In the genomic region with DNA sequence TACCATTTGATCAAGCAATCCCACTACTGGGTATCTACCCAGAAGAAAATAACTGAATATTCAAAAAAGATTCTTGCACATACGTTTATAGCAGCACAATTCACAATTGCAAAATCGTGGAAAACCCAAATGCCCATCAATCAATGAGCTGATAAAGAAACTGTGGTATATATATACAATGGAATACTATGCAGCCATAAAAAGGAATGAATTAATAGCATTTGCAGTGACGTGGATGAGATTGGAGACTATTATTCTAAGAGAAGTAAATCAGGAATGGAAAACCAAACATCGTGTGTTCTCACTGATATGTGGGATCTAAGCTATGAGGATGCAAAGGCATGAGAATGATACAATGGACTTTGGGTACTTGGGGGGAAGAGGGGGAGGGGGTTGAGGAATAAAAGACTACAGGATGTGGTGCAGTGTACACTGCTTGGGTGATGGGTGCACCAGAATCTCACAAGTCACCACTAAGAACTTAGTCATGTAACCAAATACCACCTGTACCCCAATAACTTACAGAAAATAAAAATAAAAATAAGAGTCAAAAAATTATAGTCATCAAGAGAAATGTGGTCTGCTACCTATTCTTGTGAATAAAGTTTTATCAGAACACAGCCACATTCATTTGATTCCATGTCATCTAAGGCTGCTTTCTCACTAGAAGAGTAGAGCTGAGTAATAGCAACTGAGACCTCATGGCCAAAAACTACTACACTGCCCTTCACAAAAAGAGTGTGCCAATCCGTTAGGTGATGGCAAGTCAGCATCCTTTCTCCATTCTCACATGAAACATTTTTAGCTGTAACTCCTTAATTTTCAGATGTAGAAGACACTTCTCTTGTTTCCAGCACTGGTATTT, we compare ENCODE assay signal across 23 cellular contexts. TPM values are rescaled to one million over a fixed set of nuclear protein-coding genes. Genes with fewer than 3 reads are reported as not detected.
DNase-seq lines count a peak whose midpoint lies in the region; ATAC-seq and TF ChIP-seq lines count a peak whose summit lies in the region.
"Had no signal": no experiment of that assay in that cellular context is flagged by ENCODE, and none has a peak within 500 bp of the region (broad histone marks: within the 10 kb centered on the region; RNA-seq: fewer than 3 reads in every experiment).

No MANE protein-coding gene starts in this region.

- H3K27ac Mint-ChIP-seq in activated CD4-positive, alpha-beta T cell treated with anti-CD3 and anti-CD28 coated beads for 36 hours: no peak overlapping the region
- H3K27ac Mint-ChIP-seq in stimulated activated naive CD8-positive, alpha-beta T cell treated with anti-CD3 and anti-CD28 coated beads, Interleukin-15, amount 100 ng/mL, for 72 hours: no peak overlapping the region
- peak overlapping the region; percentile 8 for H3K27ac Mint-ChIP-seq in osteocyte (ENCODE audit: unreplicated experiment)
- H3K27ac Mint-ChIP-seq: GM23338, HFFc6 had no signal

- H3K9me3 Mint-ChIP-seq in activated CD4-positive, alpha-beta T cell treated with anti-CD3 and anti-CD28 coated beads for 36 hours (ENCODE audit: low read depth): peaks cover 6% of the 10 kb centered on the region
- H3K9me3 Mint-ChIP-seq in stimulated activated naive CD8-positive, alpha-beta T cell treated with anti-CD3 and anti-CD28 coated beads, Interleukin-15, amount 100 ng/mL, for 72 hours: peaks cover 8 to 13% of the 10 kb centered on the region in 2 donors
- peaks cover 5% of the 10 kb centered on the region for H3K9me3 Mint-ChIP-seq in osteocyte (ENCODE audit: unreplicated experiment)
- H3K9me3 Mint-ChIP-seq: HFFc6 had no signal

- peak; percentile 42 for ATAC-seq in activated CD4-positive, alpha-beta T cell treated with anti-CD3 and anti-CD28 coated beads for 36 hours
- peak; percentile 49 for ATAC-seq in stimulated activated naive CD8-positive, alpha-beta T cell treated with anti-CD3 and anti-CD28 coated beads, Interleukin-15, amount 100 ng/mL, for 72 hours
- ATAC-seq in stimulated activated naive CD8-positive, alpha-beta T cell treated with anti-CD3 and anti-CD28 coated beads, Interleukin-15, Interleukin-2, amounts not matched to agents 100 U/mL and 50 U/mL, for 24 hours: no peak
- ATAC-seq: A549, GM23338, HCT116 had no signal

- POLR2A ChIA-PET in activated CD4-positive, alpha-beta T cell treated with anti-CD3 and anti-CD28 coated beads for 36 hours (lab: Charles Lee): no interaction called here

- DNase-seq in activated CD4-positive, alpha-beta T cell treated with anti-CD3 and anti-CD28 coated beads for 36 hours: no peak
- DNase-seq in activated CD4-positive, alpha-beta T cell treated with anti-CD3 and anti-CD28 coated beads for 4 hours: no peak
- DNase-seq in stimulated activated naive CD8-positive, alpha-beta T cell treated with anti-CD3 and anti-CD28 coated beads, Interleukin-15, amount 100 ng/mL, for 72 hours: no peak
- no peak for DNase-seq in stimulated activated naive CD8-positive, alpha-beta T cell treated with anti-CD3 and anti-CD28 coated beads, Interleukin-15, Interleukin-2, amounts not matched to agents 100 U/mL and 50 U/mL, for 24 hours
- DNase-seq in osteocyte (ENCODE audit: extremely low spot score, unreplicated experiment) (no peak), cerebellar cortex (ENCODE audit: low spot score) (no peak), posterior vena cava (ENCODE audit: low spot score) (no peak)
- DNase-seq: 8988T; ACHN; AML-193; C1 segment of cervical spinal cord; Calu3; CD4-positive, alpha-beta memory T cell; COR-L47; DMS53; DMS79 treated with DMSO at 0.1 percent for 48 hours; GF-D8; H9; HFFc6 had no signal

- no peaks in the 10 kb centered on the region for H3K27me3 Mint-ChIP-seq in activated CD4-positive, alpha-beta T cell treated with anti-CD3 and anti-CD28 coated beads for 36 hours
- no peaks in the 10 kb centered on the region for H3K27me3 Mint-ChIP-seq in stimulated activated naive CD8-positive, alpha-beta T cell treated with anti-CD3 and anti-CD28 coated beads, Interleukin-15, amount 100 ng/mL, for 72 hours
- no peaks in the 10 kb centered on the region for H3K27me3 Mint-ChIP-seq in osteocyte (ENCODE audit: unreplicated experiment)
- H3K27me3 Mint-ChIP-seq: CD4-positive, alpha-beta memory T cell had no signal

- no peak for TF ChIP-seq CTCF in osteocyte (IDR thresholded peaks at IDR 0.05)

- CTCF ChIA-PET in activated CD4-positive, alpha-beta T cell treated with anti-CD3 and anti-CD28 coated beads for 36 hours (lab: Charles Lee): interaction anchor here (0.6 to 1.5 kb wide), 3 partner anchors 18 to 22 kb away, joined by 3 read pairs; no protein-coding TSS in a partner anchor

- no peak overlapping the region for H3K4me3 Mint-ChIP-seq in activated CD4-positive, alpha-beta T cell treated with anti-CD3 and anti-CD28 coated beads for 36 hours
- H3K4me3 Mint-ChIP-seq in stimulated activated naive CD8-positive, alpha-beta T cell treated with anti-CD3 and anti-CD28 coated beads, Interleukin-15, amount 100 ng/mL, for 72 hours: no peak overlapping the region
- H3K4me3 Mint-ChIP-seq in osteocyte (ENCODE audit: unreplicated experiment): no peak overlapping the region
- H3K4me3 Mint-ChIP-seq: GM23338, H9, HFFc6 had no signal

- intact Hi-C loops in activated CD4-positive, alpha-beta T cell treated with anti-CD3 and anti-CD28 coated beads for 36 hours (cut with DNase I, micrococcal nuclease): no loop called here
- intact Hi-C loops in posterior vena cava (cut with DNase I): no loop called here

- H3K4me1 Mint-ChIP-seq in activated CD4-positive, alpha-beta T cell treated with anti-CD3 and anti-CD28 coated beads for 36 hours: peaks cover 49% of the 10 kb centered on the region
- H3K4me1 Mint-ChIP-seq in stimulated activated naive CD8-positive, alpha-beta T cell treated with anti-CD3 and anti-CD28 coated beads, Interleukin-15, amount 100 ng/mL, for 72 hours: peaks cover 49% of the 10 kb centered on the region
- peaks cover 3% of the 10 kb centered on the region for H3K4me1 Mint-ChIP-seq in osteocyte (ENCODE audit: unreplicated experiment)

- H3K36me3 Mint-ChIP-seq in activated CD4-positive, alpha-beta T cell treated with anti-CD3 and anti-CD28 coated beads for 36 hours (ENCODE audit: low read depth): peaks cover 15% of the 10 kb centered on the region
- H3K36me3 Mint-ChIP-seq in osteocyte (ENCODE audit: unreplicated experiment): peaks cover 3% of the 10 kb centered on the region

RNA-seq across cellular contexts. Expression of a gene that starts 8.7 kb away (rescaled TPM):
- total RNA-seq in activated CD4-positive, alpha-beta T cell treated with anti-CD3 and anti-CD28 coated beads for 36 hours: under 1 TPM; 0.42 to 0.87 TPM
- 1.3 and 1.8 TPM in 2 replicates for total RNA-seq in osteocyte
- total RNA-seq in posterior vena cava: 1 to 10 TPM; 1.2 to 1.6 TPM
- total RNA-seq: G401 had no signal

RNA-seq across cellular contexts. Expression of a gene that starts 27.3 kb away (rescaled TPM):
- total RNA-seq in activated CD4-positive, alpha-beta T cell treated with anti-CD3 and anti-CD28 coated beads for 36 hours: 10 to 100 TPM; 31.9 to 38.9 TPM
- total RNA-seq in osteocyte: 29.9 and 30.1 TPM in 2 replicates
- 10 to 100 TPM; 16.7 to 20.5 TPM for total RNA-seq in posterior vena cava
